ENCODE assay signal across 35 cellular contexts in genomic region chr6:69589626-69590025, GRCh38.
"Had no signal": no experiment of that assay in that cellular context is flagged by ENCODE, and none has a peak within 500 bp of the region (broad histone marks: within the 10 kb centered on the region; RNA-seq: fewer than 3 reads in every experiment).

No MANE protein-coding gene starts in this region.

- DNase-seq: activated CD4-positive, alpha-beta memory T cell treated with anti-CD3 and anti-CD28 coated beads, Interleukin-2, amount 10 ng/mL, durations not matched to agents 7 days and 5 days; activated CD4-positive, alpha-beta T cell treated with anti-CD3 and anti-CD28 coated beads for 1 hour; activated CD4-positive, alpha-beta T cell treated with anti-CD3 and anti-CD28 coated beads for 36 hours; activated CD4-positive, alpha-beta T cell treated with anti-CD3 and anti-CD28 coated beads for 48 hours; activated CD4-positive, alpha-beta T cell treated with anti-CD3 and anti-CD28 coated beads, Interleukin-2, amount 10 ng/mL, durations not matched to agents 7 days and 5 days; activated CD4-positive, alpha-beta T cell treated with anti-CD3 and anti-CD28 coated beads, Interleukin-2, amount 50 U/mL, for 48 hours; activated CD4-positive, CD25-positive, alpha-beta regulatory T cell; activated CD8-positive, alpha-beta memory T cell treated with anti-CD3 and anti-CD28 coated beads for 24 hours; activated CD8-positive, alpha-beta memory T cell treated with anti-CD3 and anti-CD28 coated beads, Interleukin-2, amount 10 ng/mL, durations not matched to agents 7 days and 5 days; activated CD8-positive, alpha-beta T cell treated with anti-CD3 and anti-CD28 coated beads, Interleukin-2, amount 10 ng/mL, durations not matched to agents 7 days and 5 days; activated effector memory CD4-positive, alpha-beta T cell treated with anti-CD3 and anti-CD28 coated beads, Interleukin-2, amount 50 U/mL, for 16 hours; activated gamma-delta T cell treated with Interleukin-2 at 50 U/mL for 16 hours; activated naive CD4-positive, alpha-beta T cell; activated naive CD4-positive, alpha-beta T cell treated with anti-CD3 and anti-CD28 coated beads for 36 hours; activated naive CD4-positive, alpha-beta T cell treated with anti-CD3 and anti-CD28 coated beads, Interleukin-2, amount 50 U/mL, for 16 hours; activated naive CD8-positive, alpha-beta T cell treated with anti-CD3 and anti-CD28 coated beads for 36 hours; activated T-cell treated with anti-CD3 and anti-CD28 coated beads for 4 hours; activated T-cell treated with anti-CD3 and anti-CD28 coated beads, Interleukin-2, amount 50 U/mL, for 1 hour; activated T-cell treated with anti-CD3 and anti-CD28 coated beads, Interleukin-2, amount 50 U/mL, for 4 hours; activated T-cell treated with anti-CD3 and anti-CD28 coated beads, Interleukin-2, amount 50 U/mL, for 72 hours; adrenal gland; amniotic stem cell; aorta; body of pancreas; brain microvascular endothelial cell; central memory CD4-positive, alpha-beta T cell; T-helper 2 cell; T-helper 9 cell; WERI-Rb-1 had no signal

- ATAC-seq: activated CD4-positive, alpha-beta T cell treated with anti-CD3 and anti-CD28 coated beads for 36 hours; activated CD4-positive, CD25-positive, alpha-beta regulatory T cell treated with anti-CD3 and anti-CD28 coated beads, Interleukin-2, amount 50 U/mL, for 24 hours; activated CD8-positive, alpha-beta memory T cell treated with anti-CD3 and anti-CD28 coated beads, Interleukin-2, amount 10 ng/mL, durations not matched to agents 7 days and 5 days; activated CD8-positive, alpha-beta T cell treated with anti-CD3 and anti-CD28 coated beads, Interleukin-2, amount 10 ng/mL, durations not matched to agents 7 days and 5 days; activated naive CD4-positive, alpha-beta T cell treated with anti-CD3 and anti-CD28 coated beads, Interleukin-2, amount 50 U/mL, for 72 hours; activated T-cell treated with anti-CD3 and anti-CD28 coated beads, Interleukin-2, amount 50 U/mL, for 4 hours; activated T-cell treated with anti-CD3 and anti-CD28 coated beads, Interleukin-2, amount 50 U/mL, for 72 hours; activated T-helper 17 cell treated with anti-CD3 and anti-CD28 coated beads, Interleukin-2, amount 50 U/mL, for 72 hours; body of pancreas; WTC11 had no signal

- H3K4me3 ChIP-seq: adrenal gland, body of pancreas, breast epithelium had no signal

- H3K9me3 ChIP-seq: adrenal gland, body of pancreas, breast epithelium had no signal

- FAIRE-seq: astrocyte had no signal

- H3K4me1 ChIP-seq: adrenal gland, body of pancreas, breast epithelium had no signal

- H3K27me3 ChIP-seq: adrenal gland, body of pancreas, brain microvascular endothelial cell, breast epithelium had no signal

- H3K27ac ChIP-seq: adrenal gland, body of pancreas, brain microvascular endothelial cell, breast epithelium, WERI-Rb-1 had no signal

- H3K36me3 ChIP-seq: adrenal gland, brain microvascular endothelial cell, breast epithelium, WERI-Rb-1 had no signal
